In genomic region chr18:69400253-69400975, GRCh38 we compare ENCODE assay signal across 8 cellular contexts. TPM values are rescaled to one million over a fixed set of nuclear protein-coding genes. Genes with fewer than 3 reads are reported as not detected.
DNase-seq lines count a peak whose midpoint lies in the region; ATAC-seq and TF ChIP-seq lines count a peak whose summit lies in the region.

TSS of gene DOK6 (plus strand) at chr18:69400888.

- no peaks in the 10 kb centered on the region for H3K36me3 ChIP-seq in stomach

- CTCF ChIA-PET in AG04450 (lab: Charles Lee), result no interaction called here

- no peak for TF ChIP-seq EP300 in stomach (IDR thresholded peaks at IDR 0.05)

- H3K27me3 ChIP-seq in AG04450 (ENCODE audit: control insufficient read depth, insufficient read depth, low read length) (peaks cover 20% of the 10 kb centered on the region), dorsolateral prefrontal cortex (peaks cover 0 to 11% (median 0%) of the 10 kb centered on the region in 45 donors), stomach (peaks cover 0 to 44% (median 26%) of the 10 kb centered on the region in 3 donors)

- DNase-seq in AG04450 (ENCODE audit: low read depth, low spot score), result no peak
- DNase-seq in HK-2 (ENCODE audit: unreplicated experiment), result peak; percentile 76
- DNase-seq in RPMI8226, result peak; percentile 15
- DNase-seq in dorsolateral prefrontal cortex, result peak; percentile 30 to 79 (median 64)
- peak; percentile 61 for DNase-seq in left lobe of liver (ENCODE audit: low spot score)
- no peak for DNase-seq in stomach

- 1 to 12% (median 2%) methylated on average over 46 to 67 of the region's 79 CpGs for WGBS in stomach, 5 donors

- no peak for TF ChIP-seq CTCF in AG04450 (IDR thresholded peaks at IDR 0.05; ENCODE audit: low read depth, low read length)
- TF ChIP-seq CTCF in dorsolateral prefrontal cortex (IDR thresholded peaks at IDR 0.05 in 54 of 56, conservative IDR thresholded peaks at IDR 0.05 in 2 of 56; ENCODE audit: low read depth in 1 of 56, partially characterized antibody in 56 of 56), result no peak
- TF ChIP-seq CTCF in stomach (IDR thresholded peaks at IDR 0.05), result no peak

- no peaks in the 10 kb centered on the region; the same call in 1 of the 2 replicates for H3K9me3 ChIP-seq in AG04450 (ENCODE audit: control insufficient read depth, insufficient read depth, low read length)
- H3K9me3 ChIP-seq in stomach, result peaks cover 0 to 4% (median 0%) of the 10 kb centered on the region in 4 donors

- peaks cover 0 to 23% (median 14%) of the 10 kb centered on the region in 4 donors for H3K4me1 ChIP-seq in stomach

- peak; percentile 81 for ATAC-seq in left lobe of liver
- no peak for ATAC-seq in HG02938 (IDR thresholded peaks at IDR 0.05; ENCODE audit: unreplicated experiment)
- no peak for ATAC-seq in GM21515 (IDR thresholded peaks at IDR 0.05; ENCODE audit: unreplicated experiment)

- intact Hi-C loops in dorsolateral prefrontal cortex (cut with DNase I) (loop anchor here in 1 of 2 donors (10.0 kb wide), 1 partner anchor 684 kb away; no protein-coding TSS in a partner anchor), stomach (cut with DNase I; ENCODE audit: low total_unique reads) (no loop called here)

- H3K27ac ChIP-seq in AG04450 (ENCODE audit: low read depth, low read length), result no peak within 1 kb of the TSS
- H3K27ac ChIP-seq in dorsolateral prefrontal cortex, result peak within 1 kb of the TSS in 54 of 59 donors; percentile 34 to 89 (median 77)
- peak within 1 kb of the TSS; percentile 28 to 80 (median 47) for H3K27ac ChIP-seq in stomach

- H3K4me3 ChIP-seq in AG04450 (ENCODE audit: low read depth, low read length) (peak within 1 kb of the TSS; percentile 64), dorsolateral prefrontal cortex (peak within 1 kb of the TSS; percentile 52 to 82 (median 69)), stomach (peak within 1 kb of the TSS; percentile 56 to 59 (median 58))

- POLR2A ChIA-PET in AG04450 (lab: Yijun Ruan, JAX), result no interaction called here

- no peak for TF ChIP-seq POLR2A in stomach (IDR thresholded peaks at IDR 0.05)

RNA-seq across cellular contexts. Expression of gene DOK6, which starts in this region (rescaled TPM):
- 0.16 and 0.36 TPM in 2 replicates for polyA plus RNA-seq in AG04450 (2011; rRNA removed)
- 0.65 and 1.1 TPM in 2 replicates for polyA minus RNA-seq in AG04450 (2011; rRNA and poly(A)+ RNA removed)
- 10 to 100 TPM; 12.6 to 78.6 (median 41.6) TPM for total RNA-seq in dorsolateral prefrontal cortex
- total RNA-seq in left lobe of liver, result 2.4 TPM
- 10 to 100 TPM in 1 of 5 donors, 1 to 10 TPM in 3, not detected in 1; 1.2 to 10.1 (median 1.9) TPM for total RNA-seq in stomach
- polyA plus RNA-seq in stomach, result 1 to 10 TPM in 1 of 3 donors, under 1 TPM in 2; 0.18 to 1.7 (median 0.31) TPM

Comparison
In these comparisons a context has a peak if more than half of its experiments do, and no peak if none do; other contexts are left out.
1. DNase-seq: peak in HK-2 (single experiment), RPMI8226 (single experiment), dorsolateral prefrontal cortex (10 of 10) and left lobe of liver (single experiment); none in AG04450 (single experiment) and stomach (single experiment).
2. Peak in every context shown above with its lines, with median percentiles within 50 percentile points of each other: H3K4me3 ChIP-seq.